Comparison of ENCODE assay signal across 8 cellular contexts in genomic region chr6:151765444-151765886, GRCh38. TPM values are rescaled to one million over a fixed set of nuclear protein-coding genes. Genes with fewer than 3 reads are reported as not detected.
DNase-seq lines count a peak whose midpoint lies in the region; ATAC-seq and TF ChIP-seq lines count a peak whose summit lies in the region.

No MANE protein-coding gene starts in this region.

- POLR2A ChIA-PET in A673 (lab: Charles Lee; ENCODE audit: low non-redundant PET), result no interaction called here

- H3K27ac ChIP-seq in A673 (ENCODE audit: low read depth, low read length, poor library complexity, severe bottlenecking), result no peak overlapping the region
- no peak overlapping the region for H3K27ac ChIP-seq in upper lobe of right lung

- peak; percentile 73 for ATAC-seq in HG02642 (IDR thresholded peaks at IDR 0.05; ENCODE audit: poor library complexity, unreplicated experiment)
- ATAC-seq in effector memory CD8-positive, alpha-beta T cell (replicated peaks), result peak; percentile 58
- peak; percentile 75 for ATAC-seq in upper lobe of right lung

- peaks cover 5% of the 10 kb centered on the region for H3K4me1 ChIP-seq in A673 (ENCODE audit: insufficient read depth, low read length, poor library complexity, severe bottlenecking)
- peaks cover 9% of the 10 kb centered on the region for H3K4me1 ChIP-seq in upper lobe of right lung

- CTCF ChIA-PET in A673 (lab: Charles Lee), result interaction anchor here (0.5 to 1.0 kb wide), 5 partner anchors 84 to 573 kb away, joined by 3 to 8 read pairs (median 3); no protein-coding TSS in a partner anchor

- TF ChIP-seq POLR2A in NB4 (IDR thresholded peaks at IDR 0.05; ENCODE audit: extremely low read depth, insufficient read length), result no peak

- peaks cover 16 to 34% of the 10 kb centered on the region in 2 donors for H3K27me3 Mint-ChIP-seq in effector memory CD8-positive, alpha-beta T cell

- H3K27ac Mint-ChIP-seq in effector memory CD8-positive, alpha-beta T cell, result no peak overlapping the region

- BruUV-seq in A673 (replicated peaks; lab: Mats Ljungman, UMichigan), result no TSS peak

- H3K9me3 Mint-ChIP-seq in effector memory CD8-positive, alpha-beta T cell, result no peaks in the 10 kb centered on the region

- H3K4me3 ChIP-seq in A673 (ENCODE audit: low read depth, low read length, poor library complexity, severe bottlenecking) (peak overlapping the region; percentile 12), GM12865 (ENCODE audit: low read depth, low read length) (no peak overlapping the region), NB4 (ENCODE audit: low read depth, low read length) (no peak overlapping the region), upper lobe of right lung (no peak overlapping the region)

- H3K27me3 ChIP-seq in A673 (replicated peaks; ENCODE audit: insufficient read depth, low read depth, low read length, poor library complexity), result peaks cover 25% of the 10 kb centered on the region
- no peaks in the 10 kb centered on the region for H3K27me3 ChIP-seq in upper lobe of right lung

- H3K4me1 Mint-ChIP-seq in effector memory CD8-positive, alpha-beta T cell (ENCODE audit: low read depth in 2 of 2), result peaks cover 0 to 2% of the 10 kb centered on the region in 2 donors

- intact Hi-C loops in A673 (cut with micrococcal nuclease; ENCODE audit: unreplicated experiment), result loop anchor here (2.0 to 10.0 kb wide), 3 partner anchors 331 to 569 kb away; no protein-coding TSS in a partner anchor
- intact Hi-C loops in upper lobe of right lung (cut with DNase I), result loop anchor here (5.0 kb wide), 1 partner anchor 342 kb away; no protein-coding TSS in a partner anchor

- H3K36me3 Mint-ChIP-seq in effector memory CD8-positive, alpha-beta T cell (ENCODE audit: insufficient read depth), result no peaks in the 10 kb centered on the region

- H3K4me3 Mint-ChIP-seq in effector memory CD8-positive, alpha-beta T cell, result no peak overlapping the region

- H3K9me3 ChIP-seq in A673 (ENCODE audit: low read depth, low read length, poor library complexity, severe bottlenecking), result no peaks in the 10 kb centered on the region
- H3K9me3 ChIP-seq in upper lobe of right lung, result no peaks in the 10 kb centered on the region

- H3K36me3 ChIP-seq in A673 (ENCODE audit: insufficient read depth, low read length, poor library complexity, severe bottlenecking) (no peaks in the 10 kb centered on the region), upper lobe of right lung (no peaks in the 10 kb centered on the region)

- DNase-seq in A673 (ENCODE audit: low spot score) (peak; percentile 81), GM12865 (ENCODE audit: low read depth) (peak; percentile 63), NB4 (ENCODE audit: low read depth) (peak; percentile 59), SW 1271 (lab: John Stamatoyannopoulos, UW) (peak; percentile 1 to 65), medulla oblongata (ENCODE audit: extremely low spot score) (peak; percentile 88), upper lobe of right lung (no peak)
- peak; percentile 17 to 52 (median 18) for DNase-seq in effector memory CD8-positive, alpha-beta T cell

- TF ChIP-seq CTCF in A673 (conservative IDR thresholded peaks at IDR 0.05; ENCODE audit: low read depth, low read length) (peak; percentile 80), GM12865 (IDR thresholded peaks at IDR 0.05; ENCODE audit: insufficient read depth, low read depth, low read length, missing control alignments) (peak; percentile 57), NB4 (IDR thresholded peaks at IDR 0.05; ENCODE audit: low read depth, low read length) (peak; percentile 55), upper lobe of right lung (IDR thresholded peaks at IDR 0.05) (peak; percentile 81)

RNA-seq across cellular contexts. Expression of gene ESR1, which starts 42.0 kb away (rescaled TPM):
- 0.09 TPM in 1 of 2 replicates, not detected in the other for total RNA-seq in A673 (2021)
- 5.7 TPM for total RNA-seq in upper lobe of right lung
